Comparison of ENCODE assay signal across 2 cellular contexts in genomic region chr14:69012251-69012953, GRCh38.
TF ChIP-seq lines count a peak whose summit lies in the region.

No MANE protein-coding gene starts in this region.

TF ChIP-seq in WTC11, 78 proteins besides CTCF, POLR2A, EP300 and RAD21 (continued from another document):
- TF ChIP-seq MLX (CRISPR knock-in tag; IDR thresholded peaks at IDR 0.05) (no peak), AFF4 (CRISPR knock-in tag; IDR thresholded peaks at IDR 0.05; ENCODE audit: borderline replicate concordance) (no peak)
TF ChIP-seq in WTC11: peak in this region for 1.

TF ChIP-seq in HEK293T, 16 proteins besides CTCF, POLR2A, EP300 and RAD21 (continued from another document):
- TF ChIP-seq PKNOX1 (IDR thresholded peaks at IDR 0.05) (no peak), ARNT (IDR thresholded peaks at IDR 0.05) (no peak), ZNF384 (IDR thresholded peaks at IDR 0.05) (no peak), SUZ12 (IDR thresholded peaks at IDR 0.05) (no peak), BHLHE40 (IDR thresholded peaks at IDR 0.05; ENCODE audit: borderline replicate concordance) (no peak), TARDBP (IDR thresholded peaks at IDR 0.05) (no peak), HDGF (IDR thresholded peaks at IDR 0.05; ENCODE audit: borderline replicate concordance) (no peak), ELF4 (IDR thresholded peaks at IDR 0.05) (no peak), CTBP1 (IDR thresholded peaks at IDR 0.05; ENCODE audit: borderline replicate concordance) (no peak), FOXK2 (IDR thresholded peaks at IDR 0.05) (no peak)
TF ChIP-seq in HEK293T: peak in this region for 0.
